ENCODE assay signal across 1 cellular context in the genomic region with DNA sequence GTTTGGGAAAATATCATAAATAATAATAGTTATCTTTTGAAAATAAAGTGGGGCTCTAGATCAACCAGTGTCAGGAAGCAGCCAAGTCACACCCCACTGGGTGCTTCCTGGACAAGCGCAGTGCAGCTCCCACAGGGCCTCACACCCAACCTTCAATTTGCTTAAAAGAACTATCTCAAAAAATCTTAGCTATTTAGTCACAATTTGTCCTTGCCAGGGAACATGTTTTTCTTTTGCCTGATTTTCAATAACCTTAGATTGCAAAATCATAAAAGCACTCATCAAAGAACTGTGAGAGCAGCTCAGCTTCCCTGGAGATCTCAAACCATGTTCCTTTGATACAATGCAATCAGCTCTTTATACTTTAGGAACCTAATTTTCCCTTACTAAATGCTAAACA.
TF ChIP-seq lines count a peak whose summit lies in the region.

No MANE protein-coding gene starts in this region.

TF ChIP-seq in GM23338, 12 proteins besides CTCF, POLR2A, EP300 and RAD21 (continued from another document):
- TF ChIP-seq, protein P1, sequence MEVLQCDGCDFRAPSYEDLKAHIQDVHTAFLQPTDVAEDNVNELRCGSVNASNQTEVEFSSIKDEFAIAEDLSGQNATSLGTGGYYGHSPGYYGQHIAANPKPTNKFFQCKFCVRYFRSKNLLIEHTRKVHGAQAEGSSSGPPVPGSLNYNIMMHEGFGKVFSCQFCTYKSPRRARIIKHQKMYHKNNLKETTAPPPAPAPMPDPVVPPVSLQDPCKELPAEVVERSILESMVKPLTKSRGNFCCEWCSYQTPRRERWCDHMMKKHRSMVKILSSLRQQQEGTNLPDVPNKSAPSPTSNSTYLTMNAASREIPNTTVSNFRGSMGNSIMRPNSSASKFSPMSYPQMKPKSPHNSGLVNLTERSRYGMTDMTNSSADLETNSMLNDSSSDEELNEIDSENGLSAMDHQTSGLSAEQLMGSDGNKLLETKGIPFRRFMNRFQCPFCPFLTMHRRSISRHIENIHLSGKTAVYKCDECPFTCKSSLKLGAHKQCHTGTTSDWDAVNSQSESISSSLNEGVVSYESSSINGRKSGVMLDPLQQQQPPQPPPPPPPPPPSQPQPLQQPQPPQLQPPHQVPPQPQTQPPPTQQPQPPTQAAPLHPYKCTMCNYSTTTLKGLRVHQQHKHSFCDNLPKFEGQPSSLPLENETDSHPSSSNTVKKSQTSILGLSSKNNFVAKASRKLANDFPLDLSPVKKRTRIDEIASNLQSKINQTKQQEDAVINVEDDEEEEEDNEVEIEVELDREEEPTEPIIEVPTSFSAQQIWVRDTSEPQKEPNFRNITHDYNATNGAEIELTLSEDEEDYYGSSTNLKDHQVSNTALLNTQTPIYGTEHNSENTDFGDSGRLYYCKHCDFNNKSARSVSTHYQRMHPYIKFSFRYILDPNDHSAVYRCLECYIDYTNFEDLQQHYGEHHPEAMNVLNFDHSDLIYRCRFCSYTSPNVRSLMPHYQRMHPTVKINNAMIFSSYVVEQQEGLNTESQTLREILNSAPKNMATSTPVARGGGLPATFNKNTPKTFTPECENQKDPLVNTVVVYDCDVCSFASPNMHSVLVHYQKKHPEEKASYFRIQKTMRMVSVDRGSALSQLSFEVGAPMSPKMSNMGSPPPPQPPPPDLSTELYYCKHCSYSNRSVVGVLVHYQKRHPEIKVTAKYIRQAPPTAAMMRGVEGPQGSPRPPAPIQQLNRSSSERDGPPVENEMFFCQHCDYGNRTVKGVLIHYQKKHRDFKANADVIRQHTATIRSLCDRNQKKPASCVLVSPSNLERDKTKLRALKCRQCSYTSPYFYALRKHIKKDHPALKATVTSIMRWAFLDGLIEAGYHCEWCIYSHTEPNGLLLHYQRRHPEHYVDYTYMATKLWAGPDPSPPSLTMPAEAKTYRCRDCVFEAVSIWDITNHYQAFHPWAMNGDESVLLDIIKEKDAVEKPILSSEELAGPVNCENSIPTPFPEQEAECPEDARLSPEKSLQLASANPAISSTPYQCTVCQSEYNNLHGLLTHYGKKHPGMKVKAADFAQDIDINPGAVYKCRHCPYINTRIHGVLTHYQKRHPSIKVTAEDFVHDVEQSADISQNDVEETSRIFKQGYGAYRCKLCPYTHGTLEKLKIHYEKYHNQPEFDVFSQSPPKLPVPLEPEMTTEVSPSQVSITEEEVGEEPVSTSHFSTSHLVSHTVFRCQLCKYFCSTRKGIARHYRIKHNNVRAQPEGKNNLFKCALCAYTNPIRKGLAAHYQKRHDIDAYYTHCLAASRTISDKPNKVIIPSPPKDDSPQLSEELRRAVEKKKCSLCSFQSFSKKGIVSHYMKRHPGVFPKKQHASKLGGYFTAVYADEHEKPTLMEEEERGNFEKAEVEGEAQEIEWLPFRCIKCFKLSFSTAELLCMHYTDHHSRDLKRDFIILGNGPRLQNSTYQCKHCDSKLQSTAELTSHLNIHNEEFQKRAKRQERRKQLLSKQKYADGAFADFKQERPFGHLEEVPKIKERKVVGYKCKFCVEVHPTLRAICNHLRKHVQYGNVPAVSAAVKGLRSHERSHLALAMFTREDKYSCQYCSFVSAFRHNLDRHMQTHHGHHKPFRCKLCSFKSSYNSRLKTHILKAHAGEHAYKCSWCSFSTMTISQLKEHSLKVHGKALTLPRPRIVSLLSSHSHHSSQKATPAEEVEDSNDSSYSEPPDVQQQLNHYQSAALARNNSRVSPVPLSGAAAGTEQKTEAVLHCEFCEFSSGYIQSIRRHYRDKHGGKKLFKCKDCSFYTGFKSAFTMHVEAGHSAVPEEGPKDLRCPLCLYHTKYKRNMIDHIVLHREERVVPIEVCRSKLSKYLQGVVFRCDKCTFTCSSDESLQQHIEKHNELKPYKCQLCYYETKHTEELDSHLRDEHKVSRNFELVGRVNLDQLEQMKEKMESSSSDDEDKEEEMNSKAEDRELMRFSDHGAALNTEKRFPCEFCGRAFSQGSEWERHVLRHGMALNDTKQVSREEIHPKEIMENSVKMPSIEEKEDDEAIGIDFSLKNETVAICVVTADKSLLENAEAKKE (CRISPR knock-in tag; IDR thresholded peaks at IDR 0.05), result no peak
- TF ChIP-seq POLR2AphosphoS5 (IDR thresholded peaks at IDR 0.05; ENCODE audit: low read depth) (no peak), EZH2 (IDR thresholded peaks at IDR 0.05; ENCODE audit: low read depth, unreplicated experiment) (no peak), EZH2phosphoT487 (IDR thresholded peaks at IDR 0.05; ENCODE audit: unreplicated experiment) (no peak), CREB1 (CRISPR knock-in tag; IDR thresholded peaks at IDR 0.05; ENCODE audit: low read depth) (no peak), STAT1 (IDR thresholded peaks at IDR 0.05; ENCODE audit: unreplicated experiment) (no peak)
- TF ChIP-seq, protein P2, sequence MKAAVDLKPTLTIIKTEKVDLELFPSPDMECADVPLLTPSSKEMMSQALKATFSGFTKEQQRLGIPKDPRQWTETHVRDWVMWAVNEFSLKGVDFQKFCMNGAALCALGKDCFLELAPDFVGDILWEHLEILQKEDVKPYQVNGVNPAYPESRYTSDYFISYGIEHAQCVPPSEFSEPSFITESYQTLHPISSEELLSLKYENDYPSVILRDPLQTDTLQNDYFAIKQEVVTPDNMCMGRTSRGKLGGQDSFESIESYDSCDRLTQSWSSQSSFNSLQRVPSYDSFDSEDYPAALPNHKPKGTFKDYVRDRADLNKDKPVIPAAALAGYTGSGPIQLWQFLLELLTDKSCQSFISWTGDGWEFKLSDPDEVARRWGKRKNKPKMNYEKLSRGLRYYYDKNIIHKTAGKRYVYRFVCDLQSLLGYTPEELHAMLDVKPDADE (IDR thresholded peaks at IDR 0.05), result no peak
